In genomic region chr3:115518100-115518852, GRCh38 we compare ENCODE assay signal across 10 cellular contexts.
DNase-seq lines count a peak whose midpoint lies in the region; TF ChIP-seq lines count a peak whose summit lies in the region.
"Had no signal": no experiment of that assay in that cellular context is flagged by ENCODE, and none has a peak within 500 bp of the region (broad histone marks: within the 10 kb centered on the region; RNA-seq: fewer than 3 reads in every experiment).

No MANE protein-coding gene starts in this region.

- WGBS in mammary epithelial cell (ENCODE audit: low coverage, missing lambda C conversion rate), result 34% methylated on average over 4 of the region's 4 CpGs

- TF ChIP-seq CTCF in A673 (conservative IDR thresholded peaks at IDR 0.05; ENCODE audit: low read depth, low read length), result no peak
- no peak for TF ChIP-seq CTCF in mammary epithelial cell (conservative IDR thresholded peaks at IDR 0.05 in 1 of 2, IDR thresholded peaks at IDR 0.05 in 1 of 2; ENCODE audit: extremely low read depth in 1 of 2, insufficient read depth in 1 of 2, low read depth in 1 of 2, low read length in 2 of 2)
- TF ChIP-seq CTCF in GM20000 (IDR thresholded peaks at IDR 0.05; ENCODE audit: extremely low read depth, missing control alignments), result no peak

- H3K27me3 ChIP-seq in A673 (replicated peaks; ENCODE audit: insufficient read depth, low read depth, low read length, poor library complexity), result no peaks in the 10 kb centered on the region
- no peaks in the 10 kb centered on the region for H3K27me3 ChIP-seq in mammary epithelial cell (ENCODE audit: insufficient read depth, low read length)

- dilution Hi-C loops in mammary epithelial cell (cut with HindIII; ENCODE audit: low sequenced_read_pairs), result no loop called here

- BruUV-seq in A673 (replicated peaks; lab: Mats Ljungman, UMichigan) (no TSS peak), mammary epithelial cell (replicated peaks; lab: Mats Ljungman, UMichigan) (no TSS peak)

- H3K27ac ChIP-seq in A673 (ENCODE audit: low read depth, low read length, poor library complexity, severe bottlenecking) (peak overlapping the region; percentile 59), mammary epithelial cell (ENCODE audit: insufficient read depth, low read depth, low read length) (no peak overlapping the region)
- H3K27ac ChIP-seq: HL-60 had no signal

- H3K4me1 Mint-ChIP-seq in immature natural killer cell, result peaks cover 4 to 6% of the 10 kb centered on the region in 2 donors

- peaks cover 3 to 4% (median 3%) of the 10 kb centered on the region in 3 donors for H3K27me3 Mint-ChIP-seq in immature natural killer cell (ENCODE audit: low read depth in 3 of 3)

- H3K4me3 Mint-ChIP-seq in immature natural killer cell, result no peak overlapping the region
- H3K4me3 Mint-ChIP-seq: activated CD8-positive, alpha-beta T cell treated with anti-CD3 and anti-CD28 coated beads, Interleukin-2, amount 10 ng/mL, durations not matched to agents 7 days and 5 days had no signal

- CTCF ChIA-PET in A673 (lab: Charles Lee), result interaction anchor here (0.6 to 1.0 kb wide), 2 partner anchors 18 to 30 kb away, joined by 3 read pairs; no protein-coding TSS in a partner anchor
- CTCF ChIA-PET in mammary epithelial cell (lab: Charles Lee; ENCODE audit: low non-redundant PET), result no interaction called here

- H3K9ac ChIP-seq in mammary epithelial cell (ENCODE audit: insufficient read depth, low read length), result no peak overlapping the region

- POLR2A ChIA-PET in A673 (lab: Charles Lee; ENCODE audit: low non-redundant PET), result no interaction called here

- intact Hi-C loops in A673 (cut with micrococcal nuclease; ENCODE audit: unreplicated experiment) (no loop called here), mammary epithelial cell (cut with micrococcal nuclease) (loop anchor here (10.0 kb wide), 1 partner anchor 107 kb away; the partner anchor contains the start of gene GAP43)

- H4K20me1 ChIP-seq in mammary epithelial cell (ENCODE audit: insufficient read depth, low read length), result no peaks in the 10 kb centered on the region

- no peaks in the 10 kb centered on the region for H3K79me2 ChIP-seq in mammary epithelial cell (ENCODE audit: insufficient read depth, low read length)

- H3K27ac Mint-ChIP-seq in immature natural killer cell, result no peak overlapping the region
- H3K27ac Mint-ChIP-seq: activated CD8-positive, alpha-beta T cell treated with anti-CD3 and anti-CD28 coated beads, Interleukin-2, amount 10 ng/mL, durations not matched to agents 7 days and 5 days had no signal

- DNase-seq in A673 (ENCODE audit: low spot score), result peak; percentile 99
- peak; percentile 77 for DNase-seq in LHCN-M2 (ENCODE audit: low read depth)
- DNase-seq in mammary epithelial cell, result peak; percentile 85
- DNase-seq in left kidney (ENCODE audit: low read depth, low spot score), result peak; percentile 82
- no peak for DNase-seq in GF-D8 (lab: John Stamatoyannopoulos, UW)
- DNase-seq in immature natural killer cell, result no peak
- no peak for DNase-seq in GM20000 (ENCODE audit: low spot score)
- DNase-seq in 8988T, result no peak
- DNase-seq: activated CD8-positive, alpha-beta T cell treated with anti-CD3 and anti-CD28 coated beads, Interleukin-2, amount 10 ng/mL, durations not matched to agents 7 days and 5 days had no signal

- in situ Hi-C loops in mammary epithelial cell (cut with MboI; ENCODE audit: low sequenced_read_pairs in 2 of 2), result no loop called here

- H3K36me3 ChIP-seq in A673 (ENCODE audit: insufficient read depth, low read length, poor library complexity, severe bottlenecking) (no peaks in the 10 kb centered on the region), mammary epithelial cell (ENCODE audit: insufficient read depth, low read length) (no peaks in the 10 kb centered on the region)

- H3K9me3 Mint-ChIP-seq in immature natural killer cell, result no peaks in the 10 kb centered on the region

- H3K9me3 ChIP-seq in A673 (ENCODE audit: low read depth, low read length, poor library complexity, severe bottlenecking), result no peaks in the 10 kb centered on the region
- H3K9me3 ChIP-seq in mammary epithelial cell (replicated peaks; ENCODE audit: insufficient read depth, low read length), result no peaks in the 10 kb centered on the region

- H3K4me2 ChIP-seq in mammary epithelial cell (ENCODE audit: insufficient read depth, low read depth, low read length), result no peak overlapping the region

- H3K36me3 Mint-ChIP-seq in immature natural killer cell, result no peaks in the 10 kb centered on the region

- H3K4me3 ChIP-seq in A673 (ENCODE audit: low read depth, low read length, poor library complexity, severe bottlenecking), result no peak overlapping the region
- no peak overlapping the region for H3K4me3 ChIP-seq in mammary epithelial cell (replicated peaks in 1 of 3; ENCODE audit: insufficient read depth in 1 of 3, low read depth in 2 of 3, low read length in 3 of 3)

- no peak overlapping the region for H2AFZ ChIP-seq in mammary epithelial cell (ENCODE audit: low read depth, low read length)

- H3K4me1 ChIP-seq in A673 (ENCODE audit: insufficient read depth, low read length, poor library complexity, severe bottlenecking) (peaks cover 28% of the 10 kb centered on the region), mammary epithelial cell (ENCODE audit: insufficient read depth, low read length) (peaks cover 9% of the 10 kb centered on the region)

Comparison
In these comparisons a context has a peak if more than half of its experiments do, and no peak if none do; other contexts are left out.
1. DNase-seq: peak in A673 (single experiment), LHCN-M2 (single experiment), mammary epithelial cell (single experiment) and left kidney (single experiment); none in GF-D8 (single experiment), immature natural killer cell (0 of 3), GM20000 (single experiment) and 8988T (single experiment).